In the genomic region with DNA sequence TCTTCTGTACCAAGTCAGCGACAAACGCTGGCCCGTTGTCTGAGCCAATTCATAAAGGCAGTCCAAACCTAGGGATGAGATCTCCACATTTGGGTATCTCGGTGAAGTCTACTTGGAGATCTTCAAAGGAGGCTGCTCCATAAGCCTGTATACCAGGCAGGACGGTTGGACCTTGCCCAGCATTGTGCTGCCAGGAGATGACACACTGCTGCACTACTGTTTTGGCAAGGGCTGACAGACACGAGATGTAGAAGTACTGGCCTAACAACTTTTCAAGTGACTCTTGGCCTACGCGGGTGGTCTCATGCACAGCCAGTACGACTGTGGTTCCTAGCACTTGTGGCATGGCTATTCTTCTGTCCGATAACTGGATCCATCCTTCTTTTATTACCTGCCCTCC, we compare ENCODE assay signal across 16 cellular contexts.
DNase-seq lines count a peak whose midpoint lies in the region; TF ChIP-seq lines count a peak whose summit lies in the region.
"Had no signal": no experiment of that assay in that cellular context is flagged by ENCODE, and none has a peak within 500 bp of the region (broad histone marks: within the 10 kb centered on the region; RNA-seq: fewer than 3 reads in every experiment).

No MANE protein-coding gene starts in this region.

- TF ChIP-seq POLR2A in lower leg skin (IDR thresholded peaks at IDR 0.05), result no peak

- H3K4me1 ChIP-seq in GM23248 (ENCODE audit: insufficient read depth), result no peaks in the 10 kb centered on the region

- H3K27ac ChIP-seq in GM23248, result no peak overlapping the region
- H3K27ac ChIP-seq: A549 had no signal

- H3K4me3 ChIP-seq in GM23248 (no peak overlapping the region), lower leg skin (ENCODE audit: low read depth, poor library complexity, severe bottlenecking) (peak overlapping the region; percentile 2)
- H3K4me3 ChIP-seq: A549 had no signal

- no peaks in the 10 kb centered on the region for H3F3A ChIP-seq in GM23248 (ENCODE audit: insufficient read depth)

- no peak for TF ChIP-seq CTCF in lower leg skin (IDR thresholded peaks at IDR 0.05)

- DNase-seq in AG20443 (ENCODE audit: low spot score), result peak; percentile 44
- DNase-seq in GM23248, result peak; percentile 53
- DNase-seq in NCI-H2029 treated with DMSO at 0.1 percent for 48 hours (lab: John Stamatoyannopoulos, UW), result peak; percentile 51
- peak; percentile 29 to 81 for DNase-seq in lower leg skin (ENCODE audit: low spot score in 2 of 2)
- no peak for DNase-seq in posterior vena cava (ENCODE audit: low spot score)
- DNase-seq in NOMO-1 treated with dmso at 0.1 percent for 144 hours (lab: John Stamatoyannopoulos, UW; ENCODE audit: unreplicated experiment), result no peak
- no peak for DNase-seq in HuH-7.5 (ENCODE audit: low spot score)
- DNase-seq: CD8-positive, alpha-beta T cell; COR-L47; DMS153; DMS79 treated with DMSO at 0.1 percent for 48 hours; EL; HCEC 1CT; HFFc6; IMR-90 had no signal

- no peaks in the 10 kb centered on the region for H3K9me2 ChIP-seq in GM23248 (ENCODE audit: insufficient read depth)

- no peak overlapping the region for H3K9ac ChIP-seq in GM23248

- no peaks in the 10 kb centered on the region for H4K20me1 ChIP-seq in GM23248 (ENCODE audit: insufficient read depth)

- H3K9me3 ChIP-seq in GM23248 (ENCODE audit: low read depth), result no peaks in the 10 kb centered on the region
- H3K9me3 ChIP-seq: A549 had no signal

- no peak overlapping the region for H2AFZ ChIP-seq in GM23248

- 55 to 57% methylated on average over 10 of the region's 10 CpGs for WGBS in GM23248 (ENCODE audit: low coverage in 1 of 2, low lambda C conversion rate in 2 of 2, missing lambda C conversion rate in 2 of 2), 2 experiments
- 51 to 71% methylated on average over 10 of the region's 10 CpGs for WGBS in lower leg skin, 2 donors

- in situ Hi-C loops in GM23248 (cut with MboI), result no loop called here

- H3K4me2 ChIP-seq in GM23248 (ENCODE audit: unreplicated experiment), result no peak overlapping the region
- H3K4me2 ChIP-seq: A549 had no signal

- intact Hi-C loops in lower leg skin (cut with DNase I; ENCODE audit: low total_unique reads) (no loop called here), posterior vena cava (cut with DNase I) (no loop called here)

- H3K36me3 ChIP-seq in GM23248 (ENCODE audit: low read depth), result no peaks in the 10 kb centered on the region

- no peaks in the 10 kb centered on the region for H3K27me3 ChIP-seq in GM23248 (replicated peaks; ENCODE audit: insufficient read depth)

- no peaks in the 10 kb centered on the region for H3K79me2 ChIP-seq in GM23248 (ENCODE audit: insufficient read depth)

Comparison
In these comparisons a context has a peak if more than half of its experiments do, and no peak if none do; other contexts are left out.
1. DNase-seq: peak in AG20443 (single experiment), GM23248 (single experiment), NCI-H2029 treated with DMSO at 0.1 percent for 48 hours (single experiment) and lower leg skin (2 of 2); none in posterior vena cava (single experiment), NOMO-1 treated with dmso at 0.1 percent for 144 hours (single experiment) and HuH-7.5 (single experiment).